8 cellular contexts compared by ENCODE assay signal in the genomic region with DNA sequence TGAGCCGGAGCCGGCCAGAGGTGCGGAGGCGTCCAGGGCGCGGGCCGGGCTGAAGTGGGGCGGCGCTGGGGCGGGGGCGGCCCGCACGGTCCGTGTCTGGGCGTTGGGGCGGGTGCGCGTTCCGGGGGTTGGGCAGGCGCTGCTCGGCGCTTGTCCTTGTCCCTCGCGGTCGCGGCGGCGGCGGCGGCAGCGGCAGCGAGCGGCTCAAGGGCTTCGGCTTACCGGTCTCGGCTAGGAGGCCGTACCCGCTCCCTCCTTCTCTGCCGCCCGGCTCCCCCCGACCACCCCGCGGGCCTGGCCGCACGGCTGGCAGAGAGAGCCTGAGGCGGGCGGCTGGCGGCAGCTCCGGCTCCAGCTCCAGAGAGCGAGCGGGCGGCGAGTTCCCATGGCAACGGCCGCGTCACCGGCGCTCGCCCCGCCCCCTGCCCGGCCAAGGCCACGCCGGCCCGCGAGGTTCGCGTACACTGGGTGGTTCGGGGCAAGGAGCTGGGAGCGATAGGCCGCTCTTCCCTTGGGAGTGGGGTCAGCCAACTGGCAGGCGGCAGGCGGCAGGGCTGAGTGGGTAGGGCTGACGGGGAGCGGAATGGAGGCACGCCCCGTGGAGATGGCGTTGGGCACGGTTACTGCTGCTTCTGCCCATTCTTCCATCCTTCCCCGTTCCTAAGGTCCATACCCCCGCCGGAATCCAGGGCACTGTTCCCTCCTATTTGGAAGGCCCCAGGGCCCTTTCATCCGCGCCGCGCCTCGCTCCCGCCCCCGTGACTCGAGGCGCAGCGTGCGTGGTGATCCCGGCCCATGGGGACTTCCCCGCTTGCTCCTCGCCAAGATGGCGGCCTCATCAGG. TPM values are rescaled to one million over a fixed set of nuclear protein-coding genes. Genes with fewer than 3 reads are reported as not detected.
DNase-seq lines count a peak whose midpoint lies in the region; ATAC-seq and TF ChIP-seq lines count a peak whose summit lies in the region.

A gene with protein sequence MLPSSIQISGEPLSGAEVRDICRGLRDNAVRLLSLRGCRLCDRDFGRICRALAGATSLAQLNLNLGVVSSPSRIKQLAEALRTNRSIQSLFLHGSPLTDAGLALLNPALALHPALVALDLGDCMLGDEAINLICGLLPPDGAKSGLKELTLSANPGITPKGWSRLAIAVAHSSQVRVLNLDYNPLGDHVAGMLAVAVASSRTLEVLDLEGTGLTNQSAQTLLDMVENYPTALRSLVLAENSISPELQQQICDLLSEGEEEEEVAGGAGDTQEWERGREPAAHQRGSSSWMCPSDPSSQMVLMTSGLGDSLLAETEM (minus strand): TSS at position 363 of the 843 bp plus-strand sequence. CDS start 561 bp downstream, outside the sequence.

- H3K79me2 ChIP-seq in KMS-11 (ENCODE audit: insufficient read depth, low read depth): no peaks in the 10 kb centered on the region

- TF ChIP-seq POLR2A in adrenal gland (IDR thresholded peaks at IDR 0.05) (peak; percentile 47 to 84), tibial nerve (IDR thresholded peaks at IDR 0.05) (peak in 1 of 2 donors; percentile 46)

- H3K27ac ChIP-seq in CD8-positive, alpha-beta memory T cell (ENCODE audit: low read depth, low read length): peak within 1 kb of the TSS; percentile 4
- H3K27ac ChIP-seq in KMS-11 (no peak within 1 kb of the TSS), adrenal gland (peak within 1 kb of the TSS; percentile 39 to 95 (median 79)), tibial nerve (peak within 1 kb of the TSS in 3 of 4 donors; percentile 64 to 81 (median 71))

- peaks cover 18% of the 10 kb centered on the region for H3K36me3 ChIP-seq in CD8-positive, alpha-beta memory T cell (ENCODE audit: insufficient read depth, low read length)
- H3K36me3 ChIP-seq in KMS-11 (ENCODE audit: insufficient read depth) (no peaks in the 10 kb centered on the region), adrenal gland (replicated peaks in 1 of 2) (peaks cover 0 to 49% of the 10 kb centered on the region in 2 donors), tibial nerve (peaks cover 0 to 57% (median 27%) of the 10 kb centered on the region in 3 donors)

- intact Hi-C loops in adrenal gland (cut with DNase I) (loop anchor here (5.0 to 10.0 kb wide), 3 partner anchors 58 to 125 kb away; no protein-coding TSS in a partner anchor), left cardiac atrium (cut with DNase I) (loop anchor here (5.0 kb wide), 2 partner anchors 58 to 123 kb away; no protein-coding TSS in a partner anchor), posterior cingulate gyrus (cut with DNase I) (loop anchor here (10.0 kb wide), 1 partner anchor 245 kb away; no protein-coding TSS in a partner anchor)

- peaks cover 7 to 14% of the 10 kb centered on the region in 2 donors for H3K27me3 Mint-ChIP-seq in CD8-positive, alpha-beta memory T cell
- peaks cover 17 to 19% of the 10 kb centered on the region in 2 donors for H3K27me3 Mint-ChIP-seq in T-cell

- 1 to 8% (median 4%) methylated on average over 18 to 96 of the region's 96 CpGs for WGBS in adrenal gland, 4 donors
- WGBS in tibial nerve, 2 donors: 4% methylated on average over 37 to 72 of the region's 96 CpGs

- TF ChIP-seq CTCF in GM20000 (IDR thresholded peaks at IDR 0.05; ENCODE audit: extremely low read depth, missing control alignments): no peak
- TF ChIP-seq CTCF in KMS-11 (conservative IDR thresholded peaks at IDR 0.05; ENCODE audit: low read depth, low read length): no peak
- no peak for TF ChIP-seq CTCF in adrenal gland (IDR thresholded peaks at IDR 0.05)
- no peak for TF ChIP-seq CTCF in tibial nerve (IDR thresholded peaks at IDR 0.05)

- peaks cover 5 to 49% (median 13%) of the 10 kb centered on the region in 3 donors for H3K36me3 Mint-ChIP-seq in CD8-positive, alpha-beta memory T cell
- H3K36me3 Mint-ChIP-seq in T-cell: peaks cover 28% of the 10 kb centered on the region

- no peaks in the 10 kb centered on the region for H4K20me1 ChIP-seq in KMS-11 (ENCODE audit: insufficient read depth)

- ATAC-seq in T-cell (replicated peaks in 1 of 4) (peak; percentile 75 to 80 (median 77)), left cardiac atrium (peak; percentile 89 to 90)

- no peak within 1 kb of the TSS for H3K9ac ChIP-seq in KMS-11

- peaks cover 24% of the 10 kb centered on the region for H3K4me1 ChIP-seq in CD8-positive, alpha-beta memory T cell (ENCODE audit: insufficient read depth, low read length)
- H3K4me1 ChIP-seq in KMS-11 (ENCODE audit: low read depth, poor library complexity, severe bottlenecking) (peaks cover 11% of the 10 kb centered on the region), adrenal gland (replicated peaks in 1 of 2) (peaks cover 18 to 25% of the 10 kb centered on the region in 2 donors), tibial nerve (peaks cover 0 to 46% (median 15%) of the 10 kb centered on the region in 4 donors)

- H3K4me3 Mint-ChIP-seq in CD8-positive, alpha-beta memory T cell: peak within 1 kb of the TSS; percentile 76 to 96 (median 82)
- H3K4me3 Mint-ChIP-seq in T-cell: peak within 1 kb of the TSS; percentile 74 to 82 (median 76)

- H3K27ac Mint-ChIP-seq in CD8-positive, alpha-beta memory T cell: peak within 1 kb of the TSS; percentile 50 to 92 (median 72)
- peak within 1 kb of the TSS in 1 of 2 donors; percentile 45 for H3K27ac Mint-ChIP-seq in T-cell

- peak; percentile 73 to 85 (median 77) for DNase-seq in CD8-positive, alpha-beta memory T cell
- DNase-seq in GM20000 (ENCODE audit: low spot score) (peak; percentile 91), T-cell (peak; percentile 40 to 81 (median 62)), adrenal gland (peak; percentile 92 to 96 (median 95)), left cardiac atrium (peak; percentile 94), posterior cingulate gyrus (peak; percentile 79 to 98 (median 88)), tibial nerve (ENCODE audit: low spot score in 2 of 2) (peak; percentile 65 to 76)

- H3K4me3 ChIP-seq in CD8-positive, alpha-beta memory T cell (ENCODE audit: low read length): peak within 1 kb of the TSS; percentile 41
- no peak within 1 kb of the TSS for H3K4me3 ChIP-seq in KMS-11 (IDR thresholded peaks at IDR 0.05; ENCODE audit: insufficient read depth, low read depth, low read length)
- H3K4me3 ChIP-seq in adrenal gland: peak within 1 kb of the TSS; percentile 18 to 89 (median 26)
- H3K4me3 ChIP-seq in tibial nerve: peak within 1 kb of the TSS; percentile 56 to 91 (median 64)

- H3K4me2 ChIP-seq in KMS-11: peak within 1 kb of the TSS; percentile 57

- no peaks in the 10 kb centered on the region for H3K9me3 ChIP-seq in CD8-positive, alpha-beta memory T cell (ENCODE audit: low read length)
- H3K9me3 ChIP-seq in adrenal gland (replicated peaks in 1 of 3): no peaks in the 10 kb centered on the region
- no peaks in the 10 kb centered on the region for H3K9me3 ChIP-seq in tibial nerve

- CTCF ChIA-PET in CD8-positive, alpha-beta memory T cell (lab: Charles Lee): interaction anchor here (0.6 to 6.6 kb wide), 4 partner anchors 11 to 281 kb away, joined by 3 to 61 read pairs (median 4); partner anchors contain the start of genes DLK2 and DNPH1
- CTCF ChIA-PET in T-cell (lab: Charles Lee): interaction anchor here in 1 of 2 donors (1.0 kb wide), 1 partner anchor 962 kb away, joined by 3 read pairs; no protein-coding TSS in a partner anchor

- H3K27me3 ChIP-seq in CD8-positive, alpha-beta memory T cell (ENCODE audit: insufficient read depth, low read length, poor library complexity, severe bottlenecking): peaks cover 10% of the 10 kb centered on the region
- H3K27me3 ChIP-seq in KMS-11 (ENCODE audit: insufficient read depth, low read depth) (peaks cover 10% of the 10 kb centered on the region; the same call in 1 of the 2 replicates), adrenal gland (no peaks in the 10 kb centered on the region), tibial nerve (no peaks in the 10 kb centered on the region)

- H3K9me3 Mint-ChIP-seq in CD8-positive, alpha-beta memory T cell: no peaks in the 10 kb centered on the region
- no peaks in the 10 kb centered on the region for H3K9me3 Mint-ChIP-seq in T-cell

- POLR2A ChIA-PET in CD8-positive, alpha-beta memory T cell (lab: Charles Lee): interaction anchor here (0.5 to 1.4 kb wide), 7 partner anchors 8 to 496 kb away, joined by 3 to 14 read pairs (median 4); partner anchors contain the start of genes DLK2, KLHDC3 and MEA1
- POLR2A ChIA-PET in T-cell (lab: Charles Lee): interaction anchor here in 1 of 2 donors (0.6 kb wide), 1 partner anchor 1089 kb away, joined by 3 read pairs; no protein-coding TSS in a partner anchor

- peaks cover 30 to 56% (median 37%) of the 10 kb centered on the region in 3 donors for H3K4me1 Mint-ChIP-seq in CD8-positive, alpha-beta memory T cell
- peaks cover 33 to 45% (median 41%) of the 10 kb centered on the region in 3 donors for H3K4me1 Mint-ChIP-seq in T-cell

- peak in 1 of 2 donors; percentile 44 for TF ChIP-seq EP300 in tibial nerve (IDR thresholded peaks at IDR 0.05)

- H2AFZ ChIP-seq in KMS-11 (ENCODE audit: low read depth): peak within 1 kb of the TSS; percentile 52

RNA-seq across cellular contexts. Expression of the gene that starts here (rescaled TPM):
- total RNA-seq in CD8-positive, alpha-beta memory T cell: under 1 TPM; 0.11 to 0.13 TPM
- not detected for polyA plus RNA-seq in CD8-positive, alpha-beta memory T cell
- total RNA-seq in T-cell: under 1 TPM in 3 of 5 donors, not detected in 2; 0.53 to 0.95 (median 0.76) TPM
- 10 to 100 TPM in 3 of 8 donors, 1 to 10 TPM in 5; 1.4 to 15.0 (median 6.3) TPM for total RNA-seq in adrenal gland
- 1 to 10 TPM; 2.8 to 4.0 (median 3.1) TPM for polyA plus RNA-seq in adrenal gland
- 1 to 10 TPM in 1 of 2 donors, under 1 TPM in 1; 0.50 to 1.2 TPM for total RNA-seq in left cardiac atrium
- 1 to 10 TPM in 3 of 4 donors, under 1 TPM in 1; 0.59 to 2.4 (median 1.3) TPM for total RNA-seq in tibial nerve

Comparison
In these comparisons a context has a peak if more than half of its experiments do, and no peak if none do; other contexts are left out.
1. Peak in DNase-seq, H3K4me3 ChIP-seq and H3K27ac ChIP-seq in CD8-positive, alpha-beta memory T cell; RNA of the gene not detected or under 1 TPM.
2. Peak in DNase-seq and ATAC-seq in T-cell; RNA of the gene not detected or under 1 TPM.